In the genomic region with DNA sequence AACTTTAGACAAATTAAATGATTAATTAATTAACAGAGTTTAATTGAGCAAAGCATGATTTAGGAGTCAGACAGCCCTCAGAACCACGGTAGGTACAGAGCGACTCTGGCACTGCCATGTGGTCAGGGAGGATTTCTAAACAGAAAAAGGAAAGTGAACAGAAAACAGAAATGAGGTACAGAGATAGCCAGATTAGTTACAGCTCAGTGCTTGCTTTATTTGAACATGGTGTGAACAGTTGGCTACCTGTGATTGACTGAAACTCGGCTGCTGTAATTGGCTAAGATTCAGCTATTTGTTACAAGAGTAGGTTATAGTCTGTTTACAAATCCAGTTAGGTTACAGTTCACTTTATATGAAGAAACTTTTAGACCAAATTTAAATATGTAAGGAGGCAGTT, we compare ENCODE assay signal across 24 cellular contexts.
"Had no signal": no experiment of that assay in that cellular context is flagged by ENCODE, and none has a peak within 500 bp of the region (broad histone marks: within the 10 kb centered on the region; RNA-seq: fewer than 3 reads in every experiment).

No MANE protein-coding gene starts in this region.

- H3K27me3 ChIP-seq: foreskin keratinocyte, spleen, testis, tibial nerve had no signal

- H3K4me1 ChIP-seq: foreskin keratinocyte, left ventricle myocardium inferior, lower lobe of right lung, psoas muscle, spleen, testis, tibial nerve had no signal

- H3K4me1 Mint-ChIP-seq: immature natural killer cell; stimulated activated memory B cell treated with anti-CD40 and anti-IgM and Interleukin-4, amounts not matched to agents 10 μg/mL and 1 μg/mL and 100 μg/mL, for 72 hours; stimulated activated naive CD8-positive, alpha-beta T cell treated with anti-CD3 and anti-CD28 coated beads, Interleukin-15, amount 100 ng/mL, for 72 hours had no signal

- ATAC-seq: effector memory CD8-positive, alpha-beta T cell; foreskin keratinocyte; lower lobe of right lung; natural killer cell treated with Interleukin-12 subunit alpha and Interleukin-12 subunit beta and Interleukin-15 and Interleukin-18, amount 100 ng/mL, for 72 hours; psoas muscle; sciatic nerve; stimulated activated memory B cell treated with anti-CD40 and anti-IgM and Interleukin-4, amounts not matched to agents 10 μg/mL and 1 μg/mL and 100 μg/mL, for 72 hours; stimulated activated naive CD8-positive, alpha-beta T cell treated with anti-CD3 and anti-CD28 coated beads, Interleukin-15, amount 100 ng/mL, for 72 hours had no signal

- H3K4me3 ChIP-seq: left ventricle myocardium inferior, lower lobe of right lung, psoas muscle, spleen, testis, tibial nerve had no signal

- H3K27ac ChIP-seq: foreskin keratinocyte, left ventricle myocardium inferior, lower lobe of right lung, psoas muscle, spleen, testis, tibial nerve had no signal

- H3K27me3 Mint-ChIP-seq: dendritic cell treated with granulocyte-macrophage colony-stimulating factor and Interleukin-4, amounts not matched to agents 40 ng/mL and 50 ng/mL, for 4 days; effector memory CD8-positive, alpha-beta T cell; natural killer cell treated with Interleukin-12 subunit alpha and Interleukin-12 subunit beta and Interleukin-15 and Interleukin-18, amount 100 ng/mL, for 72 hours; stimulated activated memory B cell treated with anti-CD40 and anti-IgM and Interleukin-4, amounts not matched to agents 10 μg/mL and 1 μg/mL and 100 μg/mL, for 72 hours; stimulated activated naive CD8-positive, alpha-beta T cell treated with anti-CD3 and anti-CD28 coated beads, Interleukin-15, amount 100 ng/mL, for 72 hours had no signal

- FAIRE-seq: colon, keratinocyte had no signal

- H3K36me3 ChIP-seq: lower lobe of right lung had no signal

- H3K9me3 ChIP-seq: testis had no signal

- H3K27ac Mint-ChIP-seq: dendritic cell treated with granulocyte-macrophage colony-stimulating factor and Interleukin-4, amounts not matched to agents 40 ng/mL and 50 ng/mL, for 4 days; effector memory CD8-positive, alpha-beta T cell; immature natural killer cell; natural killer cell treated with Interleukin-12 subunit alpha and Interleukin-12 subunit beta and Interleukin-15 and Interleukin-18, amount 100 ng/mL, for 72 hours; stimulated activated memory B cell treated with anti-CD40 and anti-IgM and Interleukin-4, amounts not matched to agents 10 μg/mL and 1 μg/mL and 100 μg/mL, for 72 hours; stimulated activated naive CD8-positive, alpha-beta T cell treated with anti-CD3 and anti-CD28 coated beads, Interleukin-15, amount 100 ng/mL, for 72 hours had no signal

- DNase-seq: effector memory CD8-positive, alpha-beta T cell; erythroblast; foreskin keratinocyte; immature natural killer cell; left ventricle myocardium inferior; lower lobe of right lung; mesenchymal stem cell; midbrain; occipital lobe; psoas muscle; retina; spleen; stimulated activated CD4-positive, alpha-beta T cell treated with anti-CD3 and anti-CD28 coated beads, Interleukin-15, amount 100 ng/mL, for 24 hours; stimulated activated CD4-positive, alpha-beta T cell treated with anti-CD3 and anti-CD28 coated beads, Interleukin-1b, Interleukin-23, amount 100 ng/mL, for 48 hours; stimulated activated CD4-positive, alpha-beta T cell treated with anti-CD3 and anti-CD28 coated beads, Interleukin-4, amount 100 ng/mL, for 24 hours; stimulated activated naive CD8-positive, alpha-beta T cell treated with anti-CD3 and anti-CD28 coated beads, Interleukin-15, amount 100 ng/mL, for 72 hours; testis had no signal

- H3K4me3 Mint-ChIP-seq: dendritic cell treated with granulocyte-macrophage colony-stimulating factor and Interleukin-4, amounts not matched to agents 40 ng/mL and 50 ng/mL, for 4 days; effector memory CD8-positive, alpha-beta T cell; immature natural killer cell; natural killer cell treated with Interleukin-12 subunit alpha and Interleukin-12 subunit beta and Interleukin-15 and Interleukin-18, amount 100 ng/mL, for 72 hours; stimulated activated memory B cell treated with anti-CD40 and anti-IgM and Interleukin-4, amounts not matched to agents 10 μg/mL and 1 μg/mL and 100 μg/mL, for 72 hours; stimulated activated naive CD8-positive, alpha-beta T cell treated with anti-CD3 and anti-CD28 coated beads, Interleukin-15, amount 100 ng/mL, for 72 hours had no signal
